In genomic region chr10:120067427-120067826, GRCh38 we compare ENCODE assay signal across 9 cellular contexts.
"Had no signal": no experiment of that assay in that cellular context is flagged by ENCODE, and none has a peak within 500 bp of the region (broad histone marks: within the 10 kb centered on the region; RNA-seq: fewer than 3 reads in every experiment).

No MANE protein-coding gene starts in this region.

- ATAC-seq: activated CD4-positive, alpha-beta T cell treated with anti-CD3 and anti-CD28 coated beads for 36 hours; activated CD4-positive, CD25-positive, alpha-beta regulatory T cell treated with anti-CD3 and anti-CD28 coated beads, Interleukin-2, amount 50 U/mL, for 24 hours; activated CD8-positive, alpha-beta memory T cell treated with anti-CD3 and anti-CD28 coated beads, Interleukin-2, amount 10 ng/mL, durations not matched to agents 7 days and 5 days; activated CD8-positive, alpha-beta T cell treated with anti-CD3 and anti-CD28 coated beads for 36 hours; activated CD8-positive, alpha-beta T cell treated with anti-CD3 and anti-CD28 coated beads, Interleukin-2, amount 10 ng/mL, durations not matched to agents 7 days and 5 days; T-helper 17 cell; WTC11 had no signal

- H3K36me3 ChIP-seq: WERI-Rb-1 had no signal

- H3K27ac ChIP-seq: VCaP, WERI-Rb-1 had no signal
